8 cellular contexts compared by ENCODE assay signal in the genomic region with DNA sequence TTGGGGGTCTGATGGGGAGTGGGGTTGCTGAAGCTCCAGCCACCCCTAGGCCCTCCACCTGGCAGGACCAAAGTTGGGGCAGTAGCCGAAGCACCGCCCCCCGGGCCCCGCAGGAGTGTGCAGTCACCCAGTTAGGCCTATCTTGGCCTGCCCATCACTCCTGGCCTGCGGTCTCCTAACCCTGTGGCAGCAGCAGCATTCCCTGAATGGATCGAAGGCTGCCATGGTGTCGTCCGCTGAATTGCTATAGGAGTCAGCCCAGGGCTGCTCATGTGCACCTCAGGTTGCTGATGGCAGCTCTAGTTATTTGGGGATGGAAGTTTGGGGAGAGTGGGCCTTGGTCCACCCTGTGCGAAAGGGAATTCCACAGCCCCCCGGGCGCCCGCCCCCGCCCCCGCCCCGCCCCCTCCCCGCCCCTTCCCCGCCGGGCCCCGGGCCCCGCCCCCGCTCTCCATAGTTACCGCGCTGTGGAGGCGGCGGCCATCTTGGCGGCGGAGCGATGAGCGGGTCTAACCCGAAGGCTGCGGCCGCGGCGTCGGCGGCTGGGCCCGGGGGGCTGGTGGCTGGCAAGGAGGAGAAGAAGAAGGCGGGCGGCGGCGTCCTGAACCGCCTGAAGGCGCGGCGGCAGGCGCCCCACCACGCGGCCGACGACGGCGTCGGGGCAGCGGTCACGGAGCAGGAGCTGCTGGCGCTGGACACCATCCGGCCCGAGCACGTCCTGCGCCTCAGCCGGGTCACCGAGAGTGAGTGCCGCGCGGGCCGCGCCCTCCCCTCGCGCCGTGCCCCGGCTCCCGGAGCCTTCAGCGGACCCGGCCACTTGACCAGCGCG. TPM values are rescaled to one million over a fixed set of nuclear protein-coding genes. Genes with fewer than 3 reads are reported as not detected.
DNase-seq lines count a peak whose midpoint lies in the region; ATAC-seq and TF ChIP-seq lines count a peak whose summit lies in the region.

A gene (plus strand): TSS at position 483 of the 829 bp plus-strand sequence. CDS start 17 bp downstream, at position 500.

- intact Hi-C loops in activated CD4-positive, alpha-beta T cell treated with anti-CD3 and anti-CD28 coated beads for 36 hours (cut with DNase I, micrococcal nuclease): loop anchor here in 1 of 2 experiments (1.0 to 10.0 kb wide), 4 partner anchors 15 to 385 kb away; a partner anchor contains a TSS

- no peaks in the 10 kb centered on the region for H3K27me3 ChIP-seq in layer of hippocampus (ENCODE audit: control insufficient read depth, insufficient read depth, low read length)

- peaks cover 34% of the 10 kb centered on the region for H3K4me1 Mint-ChIP-seq in activated CD4-positive, alpha-beta T cell treated with anti-CD3 and anti-CD28 coated beads for 36 hours
- peaks cover 26% of the 10 kb centered on the region for H3K4me1 Mint-ChIP-seq in chondrocyte (ENCODE audit: low read depth)

- no peaks in the 10 kb centered on the region for H3K9me3 Mint-ChIP-seq in activated CD4-positive, alpha-beta T cell treated with anti-CD3 and anti-CD28 coated beads for 36 hours (ENCODE audit: low read depth)
- no peaks in the 10 kb centered on the region for H3K9me3 Mint-ChIP-seq in chondrocyte (ENCODE audit: low read depth)

- peak; percentile 50 for DNase-seq in NCI-H2107 treated with DMSO at 0.1 percent for 48 hours (lab: John Stamatoyannopoulos, UW; ENCODE audit: unreplicated experiment)
- DNase-seq in activated CD4-positive, alpha-beta T cell treated with anti-CD3 and anti-CD28 coated beads for 36 hours: peak; percentile 83
- no peak for DNase-seq in chondrocyte (ENCODE audit: low spot score)
- DNase-seq in stimulated activated CD4-positive, alpha-beta T cell treated with anti-CD3 and anti-CD28 coated beads, Interleukin-1b, Interleukin-23, amount 100 ng/mL, for 24 hours (ENCODE audit: low read depth in 4 of 4, low spot score in 1 of 4): peak; percentile 52 to 69 (median 66)

- CTCF ChIA-PET in activated CD4-positive, alpha-beta T cell treated with anti-CD3 and anti-CD28 coated beads for 36 hours (lab: Charles Lee): interaction anchor here (0.5 to 1.9 kb wide), 15 partner anchors 10 to 340 kb away, joined by 3 to 7 read pairs (median 3); a partner anchor contains a TSS

- peak within 1 kb of the TSS; percentile 84 for H3K27ac ChIP-seq in layer of hippocampus (ENCODE audit: low read depth, low read length)

- POLR2A ChIA-PET in activated CD4-positive, alpha-beta T cell treated with anti-CD3 and anti-CD28 coated beads for 36 hours (lab: Charles Lee): interaction anchor here (0.8 kb wide), 1 partner anchor 128 kb away, joined by 3 read pairs; no protein-coding TSS in a partner anchor

- ATAC-seq in HG02642 (IDR thresholded peaks at IDR 0.05; ENCODE audit: poor library complexity, unreplicated experiment) (peak; percentile 77), GM18858 (IDR thresholded peaks at IDR 0.05; ENCODE audit: unreplicated experiment) (no peak)
- ATAC-seq in activated CD4-positive, alpha-beta T cell treated with anti-CD3 and anti-CD28 coated beads for 36 hours: peak; percentile 78

- TF ChIP-seq CTCF in GM12875 (IDR thresholded peaks at IDR 0.05; ENCODE audit: borderline replicate concordance, insufficient read depth, low read depth, low read length) (no peak), chondrocyte (IDR thresholded peaks at IDR 0.05) (peak; percentile 27)

- H3K27ac Mint-ChIP-seq in activated CD4-positive, alpha-beta T cell treated with anti-CD3 and anti-CD28 coated beads for 36 hours: peak within 1 kb of the TSS; percentile 82
- peak within 1 kb of the TSS; percentile 81 for H3K27ac Mint-ChIP-seq in chondrocyte (ENCODE audit: unreplicated experiment)

- peaks cover 16% of the 10 kb centered on the region for H3K36me3 Mint-ChIP-seq in activated CD4-positive, alpha-beta T cell treated with anti-CD3 and anti-CD28 coated beads for 36 hours (ENCODE audit: low read depth)
- peaks cover 3% of the 10 kb centered on the region for H3K36me3 Mint-ChIP-seq in chondrocyte (ENCODE audit: low read depth)

- H3K4me3 Mint-ChIP-seq in activated CD4-positive, alpha-beta T cell treated with anti-CD3 and anti-CD28 coated beads for 36 hours: peak within 1 kb of the TSS; percentile 86
- peak within 1 kb of the TSS; percentile 76 for H3K4me3 Mint-ChIP-seq in chondrocyte (ENCODE audit: unreplicated experiment)

- H3K27me3 Mint-ChIP-seq in activated CD4-positive, alpha-beta T cell treated with anti-CD3 and anti-CD28 coated beads for 36 hours: no peaks in the 10 kb centered on the region
- no peaks in the 10 kb centered on the region for H3K27me3 Mint-ChIP-seq in chondrocyte (ENCODE audit: low read depth)

- H3K4me3 ChIP-seq in GM12875 (ENCODE audit: low read depth, low read length): peak within 1 kb of the TSS; percentile 69

RNA-seq across cellular contexts. Expression of the gene that starts here (rescaled TPM):
- 10 to 100 TPM; 20.1 to 26.6 TPM for total RNA-seq in activated CD4-positive, alpha-beta T cell treated with anti-CD3 and anti-CD28 coated beads for 36 hours
- 21.9 to 22.7 TPM (median 22.3 TPM) in 3 replicates for total RNA-seq in chondrocyte
